In the genomic region with DNA sequence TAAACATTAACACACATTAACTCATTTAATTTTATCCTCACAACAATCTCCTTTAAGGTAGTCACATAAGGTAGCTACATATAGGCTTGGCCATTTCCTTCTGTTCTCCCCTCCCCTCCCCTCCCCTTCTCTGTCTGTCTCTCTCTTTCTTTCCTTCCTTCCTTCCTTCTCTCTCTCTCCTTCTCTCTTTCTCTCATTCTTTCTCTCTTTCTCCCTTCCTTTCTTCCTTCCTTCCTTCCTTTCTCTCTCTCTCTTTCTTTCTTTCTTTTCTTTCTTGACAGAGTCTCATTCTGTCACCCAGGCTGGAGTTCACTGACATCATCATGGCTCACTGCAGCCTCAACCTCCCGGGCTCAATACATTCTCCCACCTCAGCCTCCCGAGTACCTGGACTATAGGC, we compare ENCODE assay signal across 18 cellular contexts.
"Had no signal": no experiment of that assay in that cellular context is flagged by ENCODE, and none has a peak within 500 bp of the region (broad histone marks: within the 10 kb centered on the region; RNA-seq: fewer than 3 reads in every experiment).

No MANE protein-coding gene starts in this region.

- H3K4me1 ChIP-seq: upper lobe of right lung had no signal

- ATAC-seq: activated CD8-positive, alpha-beta T cell treated with anti-CD3 and anti-CD28 coated beads, Interleukin-2, amount 10 ng/mL, durations not matched to agents 7 days and 5 days; effector memory CD8-positive, alpha-beta T cell; left lobe of liver; upper lobe of right lung had no signal

- FAIRE-seq: keratinocyte, TTC549 had no signal

- H3K27me3 Mint-ChIP-seq: activated T-cell treated with anti-CD3 and anti-CD28 coated beads, Interleukin-2, amount 50 U/mL, for 24 hours had no signal

- DNase-seq: activated CD4-positive, alpha-beta T cell treated with anti-CD3 and anti-CD28 coated beads for 4 hours; activated CD8-positive, alpha-beta T cell treated with anti-CD3 and anti-CD28 coated beads, Interleukin-2, amount 10 ng/mL, durations not matched to agents 7 days and 5 days; activated naive CD4-positive, alpha-beta T cell treated with Interleukin-2 at 50 U/mL for 16 hours; activated naive CD8-positive, alpha-beta T cell treated with anti-CD3 and anti-CD28 coated beads, Interleukin-2, amount 10 ng/mL, durations not matched to agents 7 days and 5 days; activated T-cell treated with anti-CD3 and anti-CD28 coated beads, Interleukin-2, amount 50 U/mL, for 24 hours; amygdala; effector memory CD8-positive, alpha-beta T cell; foreskin melanocyte; midbrain; nucleus accumbens; stomach; upper lobe of right lung had no signal

- H3K27ac Mint-ChIP-seq: activated CD8-positive, alpha-beta T cell treated with anti-CD3 and anti-CD28 coated beads, Interleukin-2, amount 10 ng/mL, durations not matched to agents 7 days and 5 days; activated naive CD8-positive, alpha-beta T cell treated with anti-CD3 and anti-CD28 coated beads, Interleukin-2, amount 10 ng/mL, durations not matched to agents 7 days and 5 days; activated T-cell treated with anti-CD3 and anti-CD28 coated beads, Interleukin-2, amount 50 U/mL, for 24 hours; activated T-helper 2 cell treated with anti-CD3 and anti-CD28 coated beads, Interferon-gamma antibody, Interleukin-2, Interleukin-4, amounts not matched to agents 10 μg/mL and 5 μg/mL and 100 μg/mL, durations not matched to agents 14 hours and 24 hours and 36 hours; effector memory CD8-positive, alpha-beta T cell; nephron had no signal

- H3K27me3 ChIP-seq: cardiac muscle cell, stomach, upper lobe of right lung had no signal

- H3K9me3 ChIP-seq: upper lobe of right lung had no signal

- H3K4me3 ChIP-seq: cardiac muscle cell, stomach, upper lobe of right lung had no signal

- H3K36me3 ChIP-seq: cardiac muscle cell, stomach, upper lobe of right lung had no signal

- H3K4me3 Mint-ChIP-seq: activated CD8-positive, alpha-beta T cell treated with anti-CD3 and anti-CD28 coated beads, Interleukin-2, amount 10 ng/mL, durations not matched to agents 7 days and 5 days; activated naive CD8-positive, alpha-beta T cell treated with anti-CD3 and anti-CD28 coated beads, Interleukin-2, amount 10 ng/mL, durations not matched to agents 7 days and 5 days; activated T-cell treated with anti-CD3 and anti-CD28 coated beads, Interleukin-2, amount 50 U/mL, for 24 hours; effector memory CD8-positive, alpha-beta T cell; nephron had no signal

- H3K27ac ChIP-seq: cardiac muscle cell, upper lobe of right lung had no signal

- H3K4me1 Mint-ChIP-seq: nephron had no signal
